In the genomic region with DNA sequence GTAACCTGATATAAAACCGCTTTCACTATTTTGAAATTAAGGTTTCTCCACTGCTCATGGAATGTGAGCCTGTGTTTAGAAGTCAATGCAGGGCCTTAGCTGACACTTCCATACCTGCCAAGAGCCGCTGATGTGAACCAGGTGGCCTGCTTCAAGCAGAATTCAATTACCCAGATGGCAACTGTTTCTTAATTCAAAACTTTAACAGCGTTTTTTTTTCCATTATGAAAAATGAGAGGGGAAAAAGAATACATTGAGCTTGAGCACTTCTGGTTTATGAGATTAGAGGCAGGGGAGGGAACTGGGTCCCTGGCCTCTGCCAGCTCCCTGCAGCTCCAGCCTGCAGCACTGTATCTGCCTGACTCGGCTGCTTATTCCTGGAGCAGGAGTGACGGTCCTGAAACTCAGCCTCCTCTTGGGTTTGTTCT, we compare ENCODE assay signal across 21 cellular contexts. TPM values are rescaled to one million over a fixed set of nuclear protein-coding genes. Genes with fewer than 3 reads are reported as not detected.
DNase-seq lines count a peak whose midpoint lies in the region; TF ChIP-seq lines count a peak whose summit lies in the region.
"Had no signal": no experiment of that assay in that cellular context is flagged by ENCODE, and none has a peak within 500 bp of the region (broad histone marks: within the 10 kb centered on the region; RNA-seq: fewer than 3 reads in every experiment).

No MANE protein-coding gene starts in this region.

- H3K27me3 Mint-ChIP-seq in brain (peaks cover 7% of the 10 kb centered on the region), mesothelial cell of epicardium (ENCODE audit: low read depth) (peaks cover 2% of the 10 kb centered on the region), chondrocyte (ENCODE audit: low read depth) (peaks cover 10% of the 10 kb centered on the region)
- no peaks in the 10 kb centered on the region for H3K27me3 Mint-ChIP-seq in activated naive CD4-positive, alpha-beta T cell treated with anti-CD3 and anti-CD28 coated beads for 36 hours (ENCODE audit: low read depth)
- H3K27me3 Mint-ChIP-seq: CD4-positive, alpha-beta T cell; naive thymus-derived CD8-positive, alpha-beta T cell had no signal

- peaks cover 0 to 3% (median 0%) of the 10 kb centered on the region in 5 experiments for H3K9me3 Mint-ChIP-seq in brain
- H3K9me3 Mint-ChIP-seq in mesothelial cell of epicardium = no peaks in the 10 kb centered on the region
- no peaks in the 10 kb centered on the region for H3K9me3 Mint-ChIP-seq in chondrocyte (ENCODE audit: low read depth)
- no peaks in the 10 kb centered on the region for H3K9me3 Mint-ChIP-seq in activated naive CD4-positive, alpha-beta T cell treated with anti-CD3 and anti-CD28 coated beads for 36 hours
- H3K9me3 Mint-ChIP-seq: activated CD4-positive, alpha-beta T cell treated with anti-CD3 and anti-CD28 coated beads, Interleukin-2, amount 10 ng/mL, durations not matched to agents 24 days and 14 days; activated naive CD8-positive, alpha-beta T cell treated with anti-CD3 and anti-CD28 coated beads, Interleukin-2, amount 10 ng/mL, durations not matched to agents 7 days and 5 days; activated T-helper 2 cell treated with anti-CD3 and anti-CD28 coated beads, Interferon-gamma antibody, Interleukin-2, Interleukin-4, amounts not matched to agents 10 μg/mL and 5 μg/mL and 100 μg/mL, durations not matched to agents 14 hours and 24 hours and 36 hours; CD4-positive, alpha-beta T cell; IgD-negative memory B cell; T-helper 1 cell treated with Interleukin-12 subunit alpha and Interleukin-12 subunit beta and Interleukin-4 antibody, amounts not matched to agents 30 μg/mL and 1 μg/mL, for 36 hours had no signal

- H3K27ac Mint-ChIP-seq in brain (peak overlapping the region in 3 of 5 experiments; percentile 49 to 77 (median 70)), mesothelial cell of epicardium (peak overlapping the region; percentile 76), chondrocyte (ENCODE audit: unreplicated experiment) (no peak overlapping the region)
- H3K27ac Mint-ChIP-seq in activated naive CD4-positive, alpha-beta T cell treated with anti-CD3 and anti-CD28 coated beads for 36 hours = no peak overlapping the region
- H3K27ac Mint-ChIP-seq: activated CD4-positive, alpha-beta T cell treated with anti-CD3 and anti-CD28 coated beads, Interleukin-2, amount 10 ng/mL, durations not matched to agents 24 days and 14 days; activated naive CD8-positive, alpha-beta T cell treated with anti-CD3 and anti-CD28 coated beads, Interleukin-2, amount 10 ng/mL, durations not matched to agents 7 days and 5 days; activated T-helper 2 cell treated with anti-CD3 and anti-CD28 coated beads, Interferon-gamma antibody, Interleukin-2, Interleukin-4, amounts not matched to agents 10 μg/mL and 5 μg/mL and 100 μg/mL, durations not matched to agents 14 hours and 24 hours and 36 hours; CD4-positive, alpha-beta T cell; naive thymus-derived CD8-positive, alpha-beta T cell; T-helper 1 cell treated with Interleukin-12 subunit alpha and Interleukin-12 subunit beta and Interleukin-4 antibody, amounts not matched to agents 30 μg/mL and 1 μg/mL, for 36 hours had no signal

- no peaks in the 10 kb centered on the region for H3K36me3 Mint-ChIP-seq in brain
- no peaks in the 10 kb centered on the region for H3K36me3 Mint-ChIP-seq in mesothelial cell of epicardium
- no peaks in the 10 kb centered on the region for H3K36me3 Mint-ChIP-seq in chondrocyte (ENCODE audit: low read depth)
- no peaks in the 10 kb centered on the region for H3K36me3 Mint-ChIP-seq in activated naive CD4-positive, alpha-beta T cell treated with anti-CD3 and anti-CD28 coated beads for 36 hours (ENCODE audit: low read depth)
- H3K36me3 Mint-ChIP-seq: activated naive CD8-positive, alpha-beta T cell treated with anti-CD3 and anti-CD28 coated beads, Interleukin-2, amount 10 ng/mL, durations not matched to agents 7 days and 5 days; IgD-negative memory B cell; naive thymus-derived CD8-positive, alpha-beta T cell had no signal

- CTCF ChIA-PET in activated naive CD4-positive, alpha-beta T cell treated with anti-CD3 and anti-CD28 coated beads for 36 hours (lab: Charles Lee) = interaction anchor here (0.7 to 2.2 kb wide), 4 partner anchors 10 to 226 kb away, joined by 3 to 7 read pairs (median 3); no protein-coding TSS in a partner anchor

- TF ChIP-seq CTCF in brain (conservative IDR thresholded peaks at IDR 0.05) (no peak), mesothelial cell of epicardium (IDR thresholded peaks at IDR 0.05; ENCODE audit: unreplicated experiment) (no peak), chondrocyte (IDR thresholded peaks at IDR 0.05) (no peak)

- DNase-seq in NCI-H2107 (lab: John Stamatoyannopoulos, UW) = peak; percentile 41
- DNase-seq in NCI-H2227 (lab: John Stamatoyannopoulos, UW; ENCODE audit: unreplicated experiment) = peak; percentile 11
- DNase-seq in mesothelial cell of epicardium (ENCODE audit: low spot score in 2 of 2, unreplicated experiment in 2 of 2) = no peak
- DNase-seq in chondrocyte (ENCODE audit: low spot score) = no peak
- DNase-seq in posterior vena cava (ENCODE audit: low spot score) = no peak
- DNase-seq in activated naive CD4-positive, alpha-beta T cell treated with anti-CD3 and anti-CD28 coated beads for 36 hours = no peak
- DNase-seq: activated CD4-positive, alpha-beta T cell treated with anti-CD3 and anti-CD28 coated beads, Interleukin-2, amount 10 ng/mL, durations not matched to agents 24 days and 14 days; activated naive CD8-positive, alpha-beta T cell treated with anti-CD3 and anti-CD28 coated beads, Interleukin-2, amount 10 ng/mL, durations not matched to agents 7 days and 5 days; CD4-positive, alpha-beta T cell; DMS153; esophagus squamous epithelium; left cardiac atrium; MG63; naive thymus-derived CD8-positive, alpha-beta T cell; NCI-H1417 treated with DMSO at 0.1 percent for 48 hours; NCI-H774; PC-9 had no signal

- intact Hi-C loops in posterior vena cava (cut with DNase I) = loop anchor here in 1 of 2 donors (10.0 kb wide), 1 partner anchor 119 kb away; no protein-coding TSS in a partner anchor
- intact Hi-C loops in activated naive CD4-positive, alpha-beta T cell treated with anti-CD3 and anti-CD28 coated beads for 36 hours (cut with micrococcal nuclease) = no loop called here

- H3K4me1 Mint-ChIP-seq in brain (peaks cover 32% of the 10 kb centered on the region), mesothelial cell of epicardium (peaks cover 23% of the 10 kb centered on the region), chondrocyte (ENCODE audit: low read depth) (peaks cover 17% of the 10 kb centered on the region)
- H3K4me1 Mint-ChIP-seq in activated naive CD4-positive, alpha-beta T cell treated with anti-CD3 and anti-CD28 coated beads for 36 hours (ENCODE audit: low read depth) = peaks cover 8% of the 10 kb centered on the region
- H3K4me1 Mint-ChIP-seq: activated CD4-positive, alpha-beta T cell treated with anti-CD3 and anti-CD28 coated beads, Interleukin-2, amount 10 ng/mL, durations not matched to agents 24 days and 14 days; IgD-negative memory B cell had no signal

- H3K4me3 Mint-ChIP-seq in brain (peak overlapping the region in 2 of 5 experiments; percentile 23 to 49), mesothelial cell of epicardium (no peak overlapping the region), chondrocyte (ENCODE audit: unreplicated experiment) (no peak overlapping the region)
- H3K4me3 Mint-ChIP-seq in activated naive CD4-positive, alpha-beta T cell treated with anti-CD3 and anti-CD28 coated beads for 36 hours = no peak overlapping the region
- H3K4me3 Mint-ChIP-seq: activated CD4-positive, alpha-beta T cell treated with anti-CD3 and anti-CD28 coated beads, Interleukin-2, amount 10 ng/mL, durations not matched to agents 24 days and 14 days; activated naive CD8-positive, alpha-beta T cell treated with anti-CD3 and anti-CD28 coated beads, Interleukin-2, amount 10 ng/mL, durations not matched to agents 7 days and 5 days; CD4-positive, alpha-beta T cell; IgD-negative memory B cell; naive thymus-derived CD8-positive, alpha-beta T cell; T-helper 1 cell treated with Interleukin-12 subunit alpha and Interleukin-12 subunit beta and Interleukin-4 antibody, amounts not matched to agents 30 μg/mL and 1 μg/mL, for 36 hours had no signal

RNA-seq across cellular contexts. Expression of a gene that starts 7.7 kb away (rescaled TPM):
- polyA plus RNA-seq in brain (ENCODE audit: insufficient read depth, low read depth, low replicate concordance) = 432 TPM
- 215 to 221 TPM (median 219 TPM) in 3 replicates for total RNA-seq in mesothelial cell of epicardium
- total RNA-seq in chondrocyte = 171 to 196 TPM (median 188 TPM) in 3 replicates
- 100 to 1,000 TPM; 227 to 248 TPM for total RNA-seq in posterior vena cava
- 100 to 1,000 TPM; 360 to 370 TPM for total RNA-seq in activated naive CD4-positive, alpha-beta T cell treated with anti-CD3 and anti-CD28 coated beads for 36 hours

Comparison
In these comparisons a context has a peak if more than half of its experiments do, and no peak if none do; other contexts are left out.
1. DNase-seq: peak in NCI-H2107 (single experiment) and NCI-H2227 (single experiment); none in mesothelial cell of epicardium (0 of 2), chondrocyte (single experiment), posterior vena cava (single experiment) and activated naive CD4-positive, alpha-beta T cell treated with anti-CD3 and anti-CD28 coated beads for 36 hours (single experiment).
2. H3K27ac Mint-ChIP-seq: peak in brain (3 of 5) and mesothelial cell of epicardium (single experiment); none in chondrocyte (single experiment) and activated naive CD4-positive, alpha-beta T cell treated with anti-CD3 and anti-CD28 coated beads for 36 hours (single experiment).